In genomic region chr3:36381311-36381956, GRCh38 we compare ENCODE assay signal across 10 cellular contexts. TPM values are rescaled to one million over a fixed set of nuclear protein-coding genes. Genes with fewer than 3 reads are reported as not detected.
DNase-seq lines count a peak whose midpoint lies in the region; ATAC-seq and TF ChIP-seq lines count a peak whose summit lies in the region.
"Had no signal": no experiment of that assay in that cellular context is flagged by ENCODE, and none has a peak within 500 bp of the region (broad histone marks: within the 10 kb centered on the region; RNA-seq: fewer than 3 reads in every experiment).

No MANE protein-coding gene starts in this region.

- peak overlapping the region; percentile 96 for H3K4me3 Mint-ChIP-seq in dendritic cell treated with granulocyte-macrophage colony-stimulating factor and Interleukin-4, amounts not matched to agents 40 ng/mL and 50 ng/mL, for 4 days
- peak overlapping the region; percentile 74 for H3K4me3 Mint-ChIP-seq in mesothelial cell of epicardium
- H3K4me3 Mint-ChIP-seq in CD8-positive, alpha-beta memory T cell: peak overlapping the region in 1 of 7 donors; percentile 51
- H3K4me3 Mint-ChIP-seq in stimulated activated naive CD8-positive, alpha-beta T cell treated with anti-CD3 and anti-CD28 coated beads, Interleukin-15, amount 100 ng/mL, for 72 hours: no peak overlapping the region

- no peak for ATAC-seq in stimulated activated naive CD8-positive, alpha-beta T cell treated with anti-CD3 and anti-CD28 coated beads, Interleukin-15, amount 100 ng/mL, for 72 hours

- peak overlapping the region; percentile 91 for H3K4me3 ChIP-seq in AG10803 (ENCODE audit: low read length)
- H3K4me3 ChIP-seq in HEK293 (ENCODE audit: low read depth, low read length): peak overlapping the region; percentile 77
- H3K4me3 ChIP-seq in CD8-positive, alpha-beta memory T cell (ENCODE audit: low read length): no peak overlapping the region

- peaks cover 42% of the 10 kb centered on the region for H3K4me1 Mint-ChIP-seq in dendritic cell treated with granulocyte-macrophage colony-stimulating factor and Interleukin-4, amounts not matched to agents 40 ng/mL and 50 ng/mL, for 4 days (ENCODE audit: low read depth)
- peaks cover 10% of the 10 kb centered on the region for H3K4me1 Mint-ChIP-seq in mesothelial cell of epicardium
- peaks cover 0 to 8% (median 3%) of the 10 kb centered on the region in 3 donors for H3K4me1 Mint-ChIP-seq in CD8-positive, alpha-beta memory T cell
- peaks cover 7% of the 10 kb centered on the region for H3K4me1 Mint-ChIP-seq in stimulated activated naive CD8-positive, alpha-beta T cell treated with anti-CD3 and anti-CD28 coated beads, Interleukin-15, amount 100 ng/mL, for 72 hours

- H3K27me3 ChIP-seq in CD8-positive, alpha-beta memory T cell (ENCODE audit: insufficient read depth, low read length, poor library complexity, severe bottlenecking): peaks cover 5% of the 10 kb centered on the region

- peak overlapping the region; percentile 88 for H3K27ac Mint-ChIP-seq in dendritic cell treated with granulocyte-macrophage colony-stimulating factor and Interleukin-4, amounts not matched to agents 40 ng/mL and 50 ng/mL, for 4 days
- H3K27ac Mint-ChIP-seq in mesothelial cell of epicardium: no peak overlapping the region
- no peak overlapping the region for H3K27ac Mint-ChIP-seq in CD8-positive, alpha-beta memory T cell
- no peak overlapping the region for H3K27ac Mint-ChIP-seq in stimulated activated naive CD8-positive, alpha-beta T cell treated with anti-CD3 and anti-CD28 coated beads, Interleukin-15, amount 100 ng/mL, for 72 hours

- no peaks in the 10 kb centered on the region for H3K36me3 ChIP-seq in HEK293 (ENCODE audit: control insufficient read depth in 2 of 2, insufficient read depth in 1 of 2, low read length in 2 of 2)
- no peaks in the 10 kb centered on the region for H3K36me3 ChIP-seq in CD8-positive, alpha-beta memory T cell (ENCODE audit: insufficient read depth, low read length)

- H3K27ac ChIP-seq in HEK293 (ENCODE audit: extremely low read depth, low read depth, low read length): no peak overlapping the region
- no peak overlapping the region for H3K27ac ChIP-seq in CD8-positive, alpha-beta memory T cell (ENCODE audit: low read depth, low read length)

- DNase-seq in AG10803 (ENCODE audit: low read depth) (peak; percentile 25), mesothelial cell of epicardium (ENCODE audit: low spot score in 2 of 2, unreplicated experiment in 2 of 2) (no peak), NAMALWA (ENCODE audit: low spot score) (no peak), posterior vena cava (ENCODE audit: low spot score) (no peak)
- DNase-seq in CD8-positive, alpha-beta memory T cell: no peak
- no peak for DNase-seq in stimulated activated naive CD8-positive, alpha-beta T cell treated with anti-CD3 and anti-CD28 coated beads, Interleukin-15, amount 100 ng/mL, for 72 hours
- DNase-seq: DND-41; NK-92 treated with Interleukin-12 subunit alpha and Interleukin-12 subunit beta, amount 100 ng/mL, for 24 hours had no signal

- peaks cover 2% of the 10 kb centered on the region for H3K27me3 Mint-ChIP-seq in dendritic cell treated with granulocyte-macrophage colony-stimulating factor and Interleukin-4, amounts not matched to agents 40 ng/mL and 50 ng/mL, for 4 days
- H3K27me3 Mint-ChIP-seq in mesothelial cell of epicardium (ENCODE audit: low read depth): peaks cover 52% of the 10 kb centered on the region
- peaks cover 23 to 32% of the 10 kb centered on the region in 2 donors for H3K27me3 Mint-ChIP-seq in CD8-positive, alpha-beta memory T cell
- H3K27me3 Mint-ChIP-seq in stimulated activated naive CD8-positive, alpha-beta T cell treated with anti-CD3 and anti-CD28 coated beads, Interleukin-15, amount 100 ng/mL, for 72 hours: peaks cover 49% of the 10 kb centered on the region

- intact Hi-C loops in dendritic cell treated with granulocyte-macrophage colony-stimulating factor and Interleukin-4, amounts not matched to agents 40 ng/mL and 50 ng/mL, for 4 days (cut with micrococcal nuclease): loop anchor here (10.0 kb wide), 1 partner anchor 123 kb away; no protein-coding TSS in a partner anchor
- intact Hi-C loops in posterior vena cava (cut with DNase I): no loop called here

- H3K36me3 Mint-ChIP-seq in dendritic cell treated with granulocyte-macrophage colony-stimulating factor and Interleukin-4, amounts not matched to agents 40 ng/mL and 50 ng/mL, for 4 days (ENCODE audit: low read depth): peaks cover 51% of the 10 kb centered on the region
- H3K36me3 Mint-ChIP-seq in mesothelial cell of epicardium: no peaks in the 10 kb centered on the region
- no peaks in the 10 kb centered on the region for H3K36me3 Mint-ChIP-seq in CD8-positive, alpha-beta memory T cell

- CTCF ChIA-PET in HEK293 (lab: Yijun Ruan, JAX): no interaction called here
- CTCF ChIA-PET in CD8-positive, alpha-beta memory T cell (lab: Charles Lee): no interaction called here

- POLR2A ChIA-PET in HEK293 (lab: Yijun Ruan, JAX): interaction anchor here (1.0 to 2.5 kb wide), 2 partner anchors 16 to 18 kb away, joined by 3 to 7 read pairs; no protein-coding TSS in a partner anchor
- POLR2A ChIA-PET in CD8-positive, alpha-beta memory T cell (lab: Charles Lee): no interaction called here

- H3K9me3 ChIP-seq in HEK293 (ENCODE audit: control insufficient read depth, insufficient read depth, low read depth, low read length): no peaks in the 10 kb centered on the region
- H3K9me3 ChIP-seq in CD8-positive, alpha-beta memory T cell (ENCODE audit: low read length): no peaks in the 10 kb centered on the region

- TF ChIP-seq CTCF in AG10803 (conservative IDR thresholded peaks at IDR 0.05; ENCODE audit: low read length): no peak
- no peak for TF ChIP-seq CTCF in HEK293 (tag by site-specific recombination; IDR thresholded peaks at IDR 0.05)
- no peak for TF ChIP-seq CTCF in mesothelial cell of epicardium (IDR thresholded peaks at IDR 0.05; ENCODE audit: unreplicated experiment)

- H3K9me3 Mint-ChIP-seq in dendritic cell treated with granulocyte-macrophage colony-stimulating factor and Interleukin-4, amounts not matched to agents 40 ng/mL and 50 ng/mL, for 4 days: no peaks in the 10 kb centered on the region
- peaks cover 4% of the 10 kb centered on the region for H3K9me3 Mint-ChIP-seq in mesothelial cell of epicardium
- H3K9me3 Mint-ChIP-seq in CD8-positive, alpha-beta memory T cell: peaks cover 0 to 6% (median 2%) of the 10 kb centered on the region in 5 donors
- no peaks in the 10 kb centered on the region for H3K9me3 Mint-ChIP-seq in stimulated activated naive CD8-positive, alpha-beta T cell treated with anti-CD3 and anti-CD28 coated beads, Interleukin-15, amount 100 ng/mL, for 72 hours

- no peaks in the 10 kb centered on the region for H3K4me1 ChIP-seq in HEK293 (ENCODE audit: control insufficient read depth, insufficient read depth, low read length)
- H3K4me1 ChIP-seq in CD8-positive, alpha-beta memory T cell (ENCODE audit: insufficient read depth, low read length): no peaks in the 10 kb centered on the region

TF ChIP-seq in HEK293, 187 proteins besides CTCF, POLR2A, EP300 and RAD21 (continues in another document):
- TF ChIP-seq ZNF138 (tag by site-specific recombination; IDR thresholded peaks at IDR 0.05; ENCODE audit: borderline replicate concordance): no peak
- TF ChIP-seq TCF7L2 (IDR thresholded peaks at IDR 0.05; ENCODE audit: borderline replicate concordance, low read depth, low read length): no peak
- no peak for TF ChIP-seq KLF16 (tag by site-specific recombination; IDR thresholded peaks at IDR 0.05)
- no peak for TF ChIP-seq ZNF791 (tag by site-specific recombination; IDR thresholded peaks at IDR 0.05)
- TF ChIP-seq IKZF3 (tag by site-specific recombination; IDR thresholded peaks at IDR 0.05): no peak
- no peak for TF ChIP-seq ZNF704 (tag by site-specific recombination; IDR thresholded peaks at IDR 0.05)
- no peak for TF ChIP-seq ZBTB7A (tag by site-specific recombination; IDR thresholded peaks at IDR 0.05; ENCODE audit: low read depth)
- no peak for TF ChIP-seq ZNF561 (tag by site-specific recombination; IDR thresholded peaks at IDR 0.05; ENCODE audit: borderline replicate concordance)
- no peak for TF ChIP-seq ZNF585B (tag by site-specific recombination; IDR thresholded peaks at IDR 0.05)
- no peak for TF ChIP-seq ZNF16 (tag by site-specific recombination; IDR thresholded peaks at IDR 0.05; ENCODE audit: low read depth)
- no peak for TF ChIP-seq ZNF140 (tag by site-specific recombination; IDR thresholded peaks at IDR 0.05)

RNA-seq across cellular contexts. Expression of gene STAC, which starts 1.1 kb away (rescaled TPM):
- total RNA-seq in mesothelial cell of epicardium (1.4 to 2.3 TPM (median 1.9 TPM) in 3 replicates), posterior vena cava (1 to 10 TPM; 2.7 to 6.5 TPM)
- not detected for total RNA-seq in CD8-positive, alpha-beta memory T cell
- not detected for polyA plus RNA-seq in CD8-positive, alpha-beta memory T cell

Comparison
In these comparisons a context has a peak if more than half of its experiments do, and no peak if none do; other contexts are left out.
1. H3K4me3 Mint-ChIP-seq: peak in dendritic cell treated with granulocyte-macrophage colony-stimulating factor and Interleukin-4, amounts not matched to agents 40 ng/mL and 50 ng/mL, for 4 days (single experiment) and mesothelial cell of epicardium (single experiment); none in stimulated activated naive CD8-positive, alpha-beta T cell treated with anti-CD3 and anti-CD28 coated beads, Interleukin-15, amount 100 ng/mL, for 72 hours (0 of 2).